19 cellular contexts compared by ENCODE assay signal in the genomic region with DNA sequence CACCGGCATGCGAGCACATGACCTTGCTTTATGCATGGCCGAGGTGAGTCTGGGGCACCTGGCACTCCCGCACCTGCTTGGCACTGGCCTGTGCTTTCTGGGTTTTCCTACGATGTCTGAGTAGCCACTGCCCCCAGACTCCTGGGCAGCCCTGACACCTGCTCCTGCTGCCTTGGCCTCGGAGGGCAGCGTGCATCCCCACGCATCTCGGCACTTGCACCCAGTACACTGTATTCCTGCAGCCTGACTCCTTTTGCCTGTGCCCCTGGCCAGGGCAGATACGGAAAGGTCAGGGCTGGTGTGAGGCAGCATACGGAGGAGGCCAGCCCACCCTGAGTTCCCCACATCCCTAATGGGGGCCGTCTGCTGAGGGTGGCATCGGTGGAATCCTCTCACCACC.
"Had no signal": no experiment of that assay in that cellular context is flagged by ENCODE, and none has a peak within 500 bp of the region (broad histone marks: within the 10 kb centered on the region; RNA-seq: fewer than 3 reads in every experiment).

No MANE protein-coding gene starts in this region.

- ATAC-seq: left colon; left ventricle myocardium superior; naive thymus-derived CD4-positive, alpha-beta T cell; upper lobe of right lung had no signal

- H3K36me3 Mint-ChIP-seq: naive thymus-derived CD4-positive, alpha-beta T cell had no signal

- H3K9me3 ChIP-seq: neutrophil, right atrium auricular region, sigmoid colon, suprapubic skin, thyroid gland, upper lobe of right lung had no signal

- H3K27ac ChIP-seq: hepatocyte, neutrophil, right atrium auricular region, sigmoid colon, skin epidermis, suprapubic skin, thyroid gland, upper lobe of right lung had no signal

- H3K4me1 Mint-ChIP-seq: central memory CD8-positive, alpha-beta T cell; naive thymus-derived CD4-positive, alpha-beta T cell had no signal

- H3K27me3 Mint-ChIP-seq: dendritic cell treated with granulocyte-macrophage colony-stimulating factor and Interleukin-4, amounts not matched to agents 40 ng/mL and 50 ng/mL, for 4 days had no signal

- H3K27me3 ChIP-seq: neutrophil, right atrium auricular region, suprapubic skin, thyroid gland, upper lobe of right lung had no signal

- H3K36me3 ChIP-seq: neutrophil, right atrium auricular region, sigmoid colon, suprapubic skin, thyroid gland, upper lobe of right lung had no signal

- H3K4me1 ChIP-seq: right atrium auricular region, sigmoid colon, suprapubic skin, thyroid gland, upper lobe of right lung had no signal

- DNase-seq: foreskin melanocyte; left colon; left ventricle myocardium superior; mesendoderm; naive thymus-derived CD4-positive, alpha-beta T cell; nephron progenitor cell; posterior cingulate gyrus; sigmoid colon; stimulated activated CD4-positive, alpha-beta T cell treated with anti-CD3 and anti-CD28 coated beads, Interleukin-12 subunit alpha, Interleukin-12 subunit beta, amount 100 ng/mL, for 4 hours; stimulated activated naive CD4-positive, alpha-beta T cell treated with Interleukin-2 at 50 U/mL for 16 hours; thyroid gland; upper lobe of right lung had no signal

- H3K27ac Mint-ChIP-seq: dendritic cell treated with granulocyte-macrophage colony-stimulating factor and Interleukin-4, amounts not matched to agents 40 ng/mL and 50 ng/mL, for 4 days; naive thymus-derived CD4-positive, alpha-beta T cell; nephron progenitor cell had no signal

- H3K9me3 Mint-ChIP-seq: central memory CD8-positive, alpha-beta T cell; dendritic cell treated with granulocyte-macrophage colony-stimulating factor and Interleukin-4, amounts not matched to agents 40 ng/mL and 50 ng/mL, for 4 days; naive thymus-derived CD4-positive, alpha-beta T cell; nephron progenitor cell had no signal

- H3K4me3 ChIP-seq: hepatocyte, right atrium auricular region, sigmoid colon, skin epidermis, suprapubic skin, thyroid gland, upper lobe of right lung had no signal

- H3K4me3 Mint-ChIP-seq: central memory CD8-positive, alpha-beta T cell; dendritic cell treated with granulocyte-macrophage colony-stimulating factor and Interleukin-4, amounts not matched to agents 40 ng/mL and 50 ng/mL, for 4 days; naive thymus-derived CD4-positive, alpha-beta T cell; nephron progenitor cell had no signal
